Comparison of ENCODE assay signal across 10 cellular contexts in the genomic region with DNA sequence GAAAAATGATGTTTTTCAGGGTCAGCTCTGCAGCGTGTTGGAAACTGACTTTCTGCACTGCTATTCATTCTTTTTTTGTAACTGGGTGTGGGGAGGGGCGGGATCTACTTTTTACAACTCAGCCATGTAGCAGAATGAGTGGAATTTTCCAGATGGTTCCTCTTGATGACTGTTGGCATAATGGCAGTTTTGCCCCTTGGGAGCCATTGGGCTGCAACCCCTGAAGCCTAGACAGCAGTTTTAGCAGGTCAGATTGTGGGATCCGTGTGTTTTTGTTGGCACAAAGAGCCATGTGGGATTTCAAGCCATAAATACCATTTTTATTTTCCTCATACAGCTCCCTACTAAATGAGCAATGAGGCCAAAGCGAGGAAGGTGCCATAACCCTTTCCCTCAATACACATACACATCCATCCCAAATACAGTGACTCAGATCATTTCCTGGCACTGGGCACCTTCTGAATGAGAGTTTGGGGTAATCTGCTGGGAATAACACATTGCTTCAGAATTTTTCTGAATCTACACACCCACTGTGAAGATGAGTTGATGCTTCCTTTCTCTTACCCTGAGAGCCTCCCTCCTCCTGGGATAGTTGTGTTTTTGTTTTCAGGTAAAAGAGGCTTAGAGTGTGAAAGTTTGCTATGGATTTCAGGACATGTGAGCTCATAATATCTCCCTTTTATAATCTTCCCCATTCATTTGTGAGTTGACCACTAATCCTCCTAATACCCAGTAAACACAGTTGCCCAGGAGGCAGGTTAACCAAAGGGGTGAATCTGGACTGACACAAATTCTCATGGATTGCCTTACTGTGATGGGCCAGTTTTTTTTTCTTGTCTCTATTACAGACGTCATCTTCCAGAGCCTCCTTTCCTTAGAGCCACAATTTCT. TPM values are rescaled to one million over a fixed set of nuclear protein-coding genes. Genes with fewer than 3 reads are reported as not detected.
DNase-seq lines count a peak whose midpoint lies in the region; ATAC-seq, FAIRE-seq and TF ChIP-seq lines count a peak whose summit lies in the region.
"Had no signal": no experiment of that assay in that cellular context is flagged by ENCODE, and none has a peak within 500 bp of the region (broad histone marks: within the 10 kb centered on the region; RNA-seq: fewer than 3 reads in every experiment).

No MANE protein-coding gene starts in this region.

- DNase-seq in RCC 7860 (ENCODE audit: low spot score) (peak; percentile 38), fibroblast of pulmonary artery (ENCODE audit: low read depth) (peak; percentile 62), osteoblast (ENCODE audit: insufficient read length, low spot score, missing footprints) (peak; percentile 97), DMS153 treated with DMSO at 0.1 percent for 48 hours (lab: John Stamatoyannopoulos, UW; ENCODE audit: unreplicated experiment) (no peak), ecto neural progenitor cell (ENCODE audit: low spot score) (no peak)
- DNase-seq in activated CD4-positive, alpha-beta T cell treated with anti-CD3 and anti-CD28 coated beads for 4 hours: no peak
- DNase-seq: NCI-H187 had no signal

- H3K9me3 ChIP-seq in BLaER1 treated with 17β-estradiol and CSF1 and Interleukin-3, amounts not matched to agents 10 nM and 100 nM (replicated peaks in 1 of 11): no peaks in the 10 kb centered on the region
- no peaks in the 10 kb centered on the region for H3K9me3 ChIP-seq in osteoblast (ENCODE audit: low read depth, low read length)
- H3K9me3 ChIP-seq: ovary had no signal

- peaks cover 21 to 50% (median 46%) of the 10 kb centered on the region in 10 experiments for H3K4me1 ChIP-seq in BLaER1 treated with 17β-estradiol and CSF1 and Interleukin-3, amounts not matched to agents 10 nM and 100 nM
- H3K4me1 ChIP-seq in osteoblast (ENCODE audit: insufficient read depth, low read length): peaks cover 26% of the 10 kb centered on the region

- no peak overlapping the region for H3K27ac ChIP-seq in BLaER1 treated with 17β-estradiol and CSF1 and Interleukin-3, amounts not matched to agents 10 nM and 100 nM
- peak overlapping the region; percentile 81 for H3K27ac ChIP-seq in osteoblast (ENCODE audit: low read depth, low read length)

- H3K9ac ChIP-seq in BLaER1 treated with 17β-estradiol and CSF1 and Interleukin-3, amounts not matched to agents 10 nM and 100 nM: no peak overlapping the region

- no peak for FAIRE-seq in RCC 7860 (lab: Jason Lieb, UNC)

- H3K79me2 ChIP-seq in osteoblast (ENCODE audit: insufficient read depth, low read length): peaks cover 12% of the 10 kb centered on the region

- no peak for TF ChIP-seq CTCF in fibroblast of pulmonary artery (IDR thresholded peaks at IDR 0.05; ENCODE audit: low read length, missing control alignments)
- no peak for TF ChIP-seq CTCF in osteoblast (IDR thresholded peaks at IDR 0.05; ENCODE audit: extremely low read depth, low read depth, low read length)

- peaks cover 0 to 50% (median 34%) of the 10 kb centered on the region in 11 experiments; a peak in 18 of 22 replicates for H3K36me3 ChIP-seq in BLaER1 treated with 17β-estradiol and CSF1 and Interleukin-3, amounts not matched to agents 10 nM and 100 nM
- peaks cover 24% of the 10 kb centered on the region for H3K36me3 ChIP-seq in osteoblast (ENCODE audit: insufficient read depth, low read length)
- H3K36me3 ChIP-seq: ovary had no signal

- H3K4me2 ChIP-seq in BLaER1 treated with 17β-estradiol and CSF1 and Interleukin-3, amounts not matched to agents 10 nM and 100 nM: peak overlapping the region in 9 of 11 experiments; percentile 8 to 68 (median 50); a peak in 17 of 22 replicates
- H3K4me2 ChIP-seq in osteoblast (ENCODE audit: insufficient read depth, low read length): peak overlapping the region; percentile 66

- no peaks in the 10 kb centered on the region for H3K27me3 ChIP-seq in BLaER1 treated with 17β-estradiol and CSF1 and Interleukin-3, amounts not matched to agents 10 nM and 100 nM
- no peaks in the 10 kb centered on the region for H3K27me3 ChIP-seq in osteoblast (ENCODE audit: insufficient read depth, low read length)
- H3K27me3 ChIP-seq: ovary had no signal

- no peak overlapping the region for H3K4me3 ChIP-seq in BLaER1 treated with 17β-estradiol and CSF1 and Interleukin-3, amounts not matched to agents 10 nM and 100 nM
- H3K4me3 ChIP-seq in fibroblast of pulmonary artery (replicated peaks; ENCODE audit: low read depth, low read length) (no peak overlapping the region), osteoblast (ENCODE audit: insufficient read depth, low read length) (peak overlapping the region; percentile 29)
- H3K4me3 ChIP-seq: ovary had no signal

- no peak overlapping the region for H2AFZ ChIP-seq in osteoblast (ENCODE audit: low read length)

- ATAC-seq in GM18873 (IDR thresholded peaks at IDR 0.05; ENCODE audit: low FRiP score, unreplicated experiment): no peak

- peaks cover 0 to 23% (median 0%) of the 10 kb centered on the region in 11 experiments; a peak in 4 of 22 replicates for H4K20me1 ChIP-seq in BLaER1 treated with 17β-estradiol and CSF1 and Interleukin-3, amounts not matched to agents 10 nM and 100 nM
- H4K20me1 ChIP-seq in osteoblast (ENCODE audit: insufficient read depth, low read length): no peaks in the 10 kb centered on the region

RNA-seq across cellular contexts. Expression of gene S100A10, which starts 13.1 kb away (rescaled TPM):
- total RNA-seq in osteoblast: 103 and 116 TPM in 2 replicates

RNA-seq across cellular contexts. Expression of gene S100A11, which starts 56.3 kb away (rescaled TPM):
- 142 and 167 TPM in 2 replicates for total RNA-seq in osteoblast

Comparison
In these comparisons a context has a peak if more than half of its experiments do, and no peak if none do; other contexts are left out.
1. DNase-seq: peak in RCC 7860 (single experiment), fibroblast of pulmonary artery (single experiment) and osteoblast (single experiment); none in activated CD4-positive, alpha-beta T cell treated with anti-CD3 and anti-CD28 coated beads for 4 hours (0 of 2), DMS153 treated with DMSO at 0.1 percent for 48 hours (single experiment) and ecto neural progenitor cell (single experiment).